ENCODE assay signal across 1 cellular context in genomic region chr22:45612940-45613339, GRCh38.
TF ChIP-seq lines count a peak whose summit lies in the region.

No MANE protein-coding gene starts in this region.

TF ChIP-seq in K562, 482 proteins besides CTCF, POLR2A, EP300 and RAD21:
- TF ChIP-seq TAF7 (tag; IDR thresholded peaks at IDR 0.05) (no peak), MTA3 (IDR thresholded peaks at IDR 0.05; ENCODE audit: borderline replicate concordance) (no peak), DNMT1 (IDR thresholded peaks at IDR 0.05) (no peak), RFX1 (IDR thresholded peaks at IDR 0.05) (peak; percentile 45), FOS (IDR thresholded peaks at IDR 0.05; ENCODE audit: extremely low read depth, insufficient read length) (no peak)
TF ChIP-seq in K562: peak in this region for 1.
